Comparison of ENCODE assay signal across 28 cellular contexts in genomic region chr20:10641893-10642292, GRCh38. TPM values are rescaled to one million over a fixed set of nuclear protein-coding genes. Genes with fewer than 3 reads are reported as not detected.
DNase-seq lines count a peak whose midpoint lies in the region; ATAC-seq and TF ChIP-seq lines count a peak whose summit lies in the region.
"Had no signal": no experiment of that assay in that cellular context is flagged by ENCODE, and none has a peak within 500 bp of the region (broad histone marks: within the 10 kb centered on the region; RNA-seq: fewer than 3 reads in every experiment).

No MANE protein-coding gene starts in this region.

- H3K4me3 ChIP-seq in cardiac muscle cell = no peak overlapping the region
- no peak overlapping the region for H3K4me3 ChIP-seq in heart left ventricle
- no peak overlapping the region for H3K4me3 ChIP-seq in coronary artery
- H3K4me3 ChIP-seq in neural progenitor cell = no peak overlapping the region
- H3K4me3 ChIP-seq: BLaER1 had no signal

- WGBS in heart left ventricle, 4 donors = 90 to 93% (median 92%) methylated on average over 7 of the region's 7 CpGs

- intact Hi-C loops in heart left ventricle (cut with DNase I) = no loop called here

- no peak overlapping the region for H3K9ac ChIP-seq in neural progenitor cell
- H3K9ac ChIP-seq: BLaER1, KMS-11 had no signal

- peaks cover 11% of the 10 kb centered on the region for H3K27me3 Mint-ChIP-seq in neural progenitor cell (ENCODE audit: insufficient read depth, low read depth)
- H3K27me3 Mint-ChIP-seq: CD4-positive, alpha-beta memory T cell had no signal

- peaks cover 98% of the 10 kb centered on the region for H4K20me1 ChIP-seq in neural progenitor cell (ENCODE audit: low read depth)
- H4K20me1 ChIP-seq: BLaER1 had no signal

- peak overlapping the region; percentile 73 for H3K27ac ChIP-seq in cardiac muscle cell
- no peak overlapping the region for H3K27ac ChIP-seq in heart left ventricle
- peak overlapping the region; percentile 88 to 95 for H3K27ac ChIP-seq in coronary artery
- H3K27ac ChIP-seq in neural progenitor cell = no peak overlapping the region
- H3K27ac ChIP-seq: 22Rv1, BLaER1, KMS-11 had no signal

- H3K79me2 ChIP-seq in neural progenitor cell (ENCODE audit: low read depth) = peaks cover 29% of the 10 kb centered on the region

- no peak overlapping the region for H2AFZ ChIP-seq in neural progenitor cell (replicated peaks)

- peaks cover 60% of the 10 kb centered on the region for H3K36me3 Mint-ChIP-seq in neural progenitor cell

- H3K4me1 Mint-ChIP-seq in neural progenitor cell = peaks cover 88% of the 10 kb centered on the region
- H3K4me1 Mint-ChIP-seq: CD4-positive, alpha-beta memory T cell had no signal

- H3K27me3 ChIP-seq in cardiac muscle cell (no peaks in the 10 kb centered on the region), heart left ventricle (no peaks in the 10 kb centered on the region), neural progenitor cell (no peaks in the 10 kb centered on the region)
- H3K27me3 ChIP-seq: BLaER1 had no signal

- TF ChIP-seq POLR2A in heart left ventricle (IDR thresholded peaks at IDR 0.05) = no peak

- H3K4me1 ChIP-seq in cardiac muscle cell (ENCODE audit: low read depth) = peaks cover 16% of the 10 kb centered on the region
- peaks cover 0 to 75% (median 27%) of the 10 kb centered on the region in 12 donors for H3K4me1 ChIP-seq in heart left ventricle
- peaks cover 43% of the 10 kb centered on the region for H3K4me1 ChIP-seq in neural progenitor cell
- H3K4me1 ChIP-seq: Caco-2 had no signal

- DNase-seq in cardiac muscle cell (ENCODE audit: low read depth in 1 of 2, low spot score in 1 of 2) = no peak
- DNase-seq in heart left ventricle = no peak
- DNase-seq in coronary artery (ENCODE audit: low spot score) = peak; percentile 69
- no peak for DNase-seq in neural progenitor cell (ENCODE audit: low spot score)
- DNase-seq in amygdala (lab: John Stamatoyannopoulos, UW) = no peak
- no peak for DNase-seq in activated T-cell treated with anti-CD3 and anti-CD28 coated beads, Interleukin-2, amount 50 U/mL, for 1 hour
- no peak for DNase-seq in DMS79 treated with DMSO at 0.1 percent for 48 hours (lab: John Stamatoyannopoulos, UW)
- DNase-seq: ACHN; Caco-2; CD4-positive, alpha-beta memory T cell; DMS 273 treated with DMSO at 0.1 percent for 48 hours; DND-41; GOT3; HCEC 1CT; IMR-90; NCI-H1092 treated with DMSO at 0.1 percent for 48 hours; NCI-H1436 treated with DMSO at 0.1 percent for 48 hours; NCI-H1930; NCI-H2227 treated with DMSO at 0.1 percent for 48 hours; NCI-H510A; NCI-H748 treated with DMSO at 0.1 percent for 48 hours; NK-92 treated with Interleukin-12 subunit alpha and Interleukin-12 subunit beta, amount 100 ng/mL, for 24 hours had no signal

- no peak overlapping the region for H3K4me3 Mint-ChIP-seq in neural progenitor cell
- H3K4me3 Mint-ChIP-seq: CD4-positive, alpha-beta memory T cell had no signal

- H3K9me3 Mint-ChIP-seq in neural progenitor cell = no peaks in the 10 kb centered on the region
- H3K9me3 Mint-ChIP-seq: CD4-positive, alpha-beta memory T cell had no signal

- peaks cover 74% of the 10 kb centered on the region for H3F3A ChIP-seq in neural progenitor cell (ENCODE audit: low read depth)

- H3K4me2 ChIP-seq in neural progenitor cell = no peak overlapping the region
- H3K4me2 ChIP-seq: KMS-11 had no signal

- H3K36me3 ChIP-seq in cardiac muscle cell = peaks cover 76% of the 10 kb centered on the region
- H3K36me3 ChIP-seq in heart left ventricle = peaks cover 0 to 98% (median 88%) of the 10 kb centered on the region in 9 donors
- H3K36me3 ChIP-seq in neural progenitor cell = peaks cover 11% of the 10 kb centered on the region
- H3K36me3 ChIP-seq: BLaER1 had no signal

- ATAC-seq in heart left ventricle (no peak), GM18909 (IDR thresholded peaks at IDR 0.05; ENCODE audit: poor library complexity, unreplicated experiment) (no peak)
- ATAC-seq: Panc1 had no signal

- H3K9me3 ChIP-seq in cardiac muscle cell (ENCODE audit: low read depth) = no peaks in the 10 kb centered on the region
- H3K9me3 ChIP-seq in heart left ventricle = no peaks in the 10 kb centered on the region
- no peaks in the 10 kb centered on the region for H3K9me3 ChIP-seq in neural progenitor cell (ENCODE audit: low read depth)
- H3K9me3 ChIP-seq: BLaER1, Caco-2 had no signal

- TF ChIP-seq CTCF in cardiac muscle cell (IDR thresholded peaks at IDR 0.05; ENCODE audit: low read depth, low read length) (no peak), heart left ventricle (IDR thresholded peaks at IDR 0.05) (no peak), coronary artery (IDR thresholded peaks at IDR 0.05) (no peak), neural progenitor cell (IDR thresholded peaks at IDR 0.05) (no peak)

- peak overlapping the region; percentile 92 for H3K27ac Mint-ChIP-seq in neural progenitor cell
- H3K27ac Mint-ChIP-seq: CD4-positive, alpha-beta memory T cell had no signal

RNA-seq across cellular contexts. Expression of gene JAG1, which starts 31.9 kb away (rescaled TPM):
- 45.3 and 53.2 TPM in 2 replicates for total RNA-seq in cardiac muscle cell
- polyA plus RNA-seq in cardiac muscle cell = 18.3 and 21.3 TPM in 2 replicates
- 10 to 100 TPM; 20.9 to 42.6 (median 29.6) TPM for total RNA-seq in heart left ventricle
- polyA plus RNA-seq in heart left ventricle = 10 to 100 TPM; 12.5 to 12.7 TPM
- 121 and 129 TPM in 2 replicates for total RNA-seq in neural progenitor cell (ENCODE audit: low replicate concordance)
- total RNA-seq: G401 had no signal

Comparison
In these comparisons a context has a peak if more than half of its experiments do, and no peak if none do; other contexts are left out.
1. H3K27ac ChIP-seq: peak in cardiac muscle cell (single experiment) and coronary artery (2 of 2); none in heart left ventricle (0 of 12) and neural progenitor cell (single experiment).